In the genomic region with DNA sequence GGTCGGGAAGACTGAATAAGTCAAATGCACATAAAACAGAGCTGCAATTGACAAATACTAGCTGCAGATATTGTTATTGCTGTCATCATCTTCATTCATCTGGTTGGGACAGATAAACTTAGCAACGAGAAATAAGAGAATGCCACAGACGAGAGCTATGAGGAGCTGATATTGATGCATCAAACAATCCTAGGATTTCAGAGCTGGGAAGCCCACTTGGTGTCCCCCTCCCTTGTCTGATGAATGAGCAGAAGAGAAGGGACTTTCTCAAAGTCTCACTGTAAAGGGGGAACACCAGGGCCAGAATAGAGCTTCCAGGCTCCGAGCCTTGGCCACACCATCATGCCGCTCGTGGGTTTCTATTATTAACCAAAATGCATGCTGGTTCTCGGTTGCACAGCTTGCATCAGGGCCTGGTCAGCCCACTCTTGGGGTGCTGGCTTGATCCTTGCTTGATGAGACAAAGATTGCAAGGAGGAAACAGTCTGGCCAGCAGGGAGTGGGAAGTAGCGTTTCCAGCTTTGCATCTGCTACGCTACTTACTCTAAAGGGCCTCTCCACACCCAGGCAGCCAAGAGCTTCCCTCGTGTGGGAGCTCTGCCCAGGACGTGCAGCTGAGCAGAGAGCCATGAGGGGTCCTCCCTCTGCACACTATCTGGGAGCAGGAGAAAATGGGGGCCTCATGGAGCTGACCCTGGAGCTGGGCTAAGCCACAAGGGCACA, we compare ENCODE assay signal across 1 cellular context.
TF ChIP-seq lines count a peak whose summit lies in the region.

No MANE protein-coding gene starts in this region.

TF ChIP-seq in GM23338, 12 proteins besides CTCF, POLR2A, EP300 and RAD21 (continued from another document):
- TF ChIP-seq, protein P1, sequence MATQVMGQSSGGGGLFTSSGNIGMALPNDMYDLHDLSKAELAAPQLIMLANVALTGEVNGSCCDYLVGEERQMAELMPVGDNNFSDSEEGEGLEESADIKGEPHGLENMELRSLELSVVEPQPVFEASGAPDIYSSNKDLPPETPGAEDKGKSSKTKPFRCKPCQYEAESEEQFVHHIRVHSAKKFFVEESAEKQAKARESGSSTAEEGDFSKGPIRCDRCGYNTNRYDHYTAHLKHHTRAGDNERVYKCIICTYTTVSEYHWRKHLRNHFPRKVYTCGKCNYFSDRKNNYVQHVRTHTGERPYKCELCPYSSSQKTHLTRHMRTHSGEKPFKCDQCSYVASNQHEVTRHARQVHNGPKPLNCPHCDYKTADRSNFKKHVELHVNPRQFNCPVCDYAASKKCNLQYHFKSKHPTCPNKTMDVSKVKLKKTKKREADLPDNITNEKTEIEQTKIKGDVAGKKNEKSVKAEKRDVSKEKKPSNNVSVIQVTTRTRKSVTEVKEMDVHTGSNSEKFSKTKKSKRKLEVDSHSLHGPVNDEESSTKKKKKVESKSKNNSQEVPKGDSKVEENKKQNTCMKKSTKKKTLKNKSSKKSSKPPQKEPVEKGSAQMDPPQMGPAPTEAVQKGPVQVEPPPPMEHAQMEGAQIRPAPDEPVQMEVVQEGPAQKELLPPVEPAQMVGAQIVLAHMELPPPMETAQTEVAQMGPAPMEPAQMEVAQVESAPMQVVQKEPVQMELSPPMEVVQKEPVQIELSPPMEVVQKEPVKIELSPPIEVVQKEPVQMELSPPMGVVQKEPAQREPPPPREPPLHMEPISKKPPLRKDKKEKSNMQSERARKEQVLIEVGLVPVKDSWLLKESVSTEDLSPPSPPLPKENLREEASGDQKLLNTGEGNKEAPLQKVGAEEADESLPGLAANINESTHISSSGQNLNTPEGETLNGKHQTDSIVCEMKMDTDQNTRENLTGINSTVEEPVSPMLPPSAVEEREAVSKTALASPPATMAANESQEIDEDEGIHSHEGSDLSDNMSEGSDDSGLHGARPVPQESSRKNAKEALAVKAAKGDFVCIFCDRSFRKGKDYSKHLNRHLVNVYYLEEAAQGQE (IDR thresholded peaks at IDR 0.05; ENCODE audit: unreplicated experiment) = no peak
